In genomic region chr4:174275101-174275500, GRCh38 we compare ENCODE assay signal across 16 cellular contexts. TPM values are rescaled to one million over a fixed set of nuclear protein-coding genes. Genes with fewer than 3 reads are reported as not detected.
DNase-seq lines count a peak whose midpoint lies in the region; ATAC-seq, FAIRE-seq and TF ChIP-seq lines count a peak whose summit lies in the region.
"Had no signal": no experiment of that assay in that cellular context is flagged by ENCODE, and none has a peak within 500 bp of the region (broad histone marks: within the 10 kb centered on the region; RNA-seq: fewer than 3 reads in every experiment).

No MANE protein-coding gene starts in this region.

- H3K4me3 Mint-ChIP-seq in memory B cell (no peak overlapping the region), MCF 10A (ENCODE audit: unreplicated experiment) (no peak overlapping the region)
- no peak overlapping the region for H3K4me3 Mint-ChIP-seq in activated T-helper 2 cell treated with anti-CD3 and anti-CD28 coated beads, Interferon-gamma antibody, Interleukin-2, Interleukin-4, amounts not matched to agents 10 μg/mL and 5 μg/mL and 100 μg/mL, durations not matched to agents 14 hours and 24 hours and 36 hours (ENCODE audit: low read depth)
- H3K4me3 Mint-ChIP-seq: CD8-positive, alpha-beta memory T cell had no signal

- FAIRE-seq in GM12892 (lab: Jason Lieb, UNC): peak; percentile 40
- FAIRE-seq: H54 had no signal

- H3K9me3 Mint-ChIP-seq in memory B cell (no peaks in the 10 kb centered on the region), MCF 10A (ENCODE audit: unreplicated experiment) (no peaks in the 10 kb centered on the region)
- H3K9me3 Mint-ChIP-seq in activated T-helper 2 cell treated with anti-CD3 and anti-CD28 coated beads, Interferon-gamma antibody, Interleukin-2, Interleukin-4, amounts not matched to agents 10 μg/mL and 5 μg/mL and 100 μg/mL, durations not matched to agents 14 hours and 24 hours and 36 hours: peaks cover 8% of the 10 kb centered on the region

- H3K4me3 ChIP-seq in BE2C (ENCODE audit: low read depth, low read length): peak overlapping the region; percentile 24
- H3K4me3 ChIP-seq: BLaER1, GM23248 had no signal

- no peaks in the 10 kb centered on the region for H3K9me3 ChIP-seq in BE2C
- H3K9me3 ChIP-seq: Caco-2 had no signal

- no peak for ATAC-seq in memory B cell (ENCODE audit: low read depth)
- ATAC-seq: HCT116 had no signal

- H3K36me3 Mint-ChIP-seq in memory B cell: peaks cover 9% of the 10 kb centered on the region
- H3K36me3 Mint-ChIP-seq in MCF 10A (ENCODE audit: insufficient read depth, unreplicated experiment): no peaks in the 10 kb centered on the region
- peaks cover 11% of the 10 kb centered on the region for H3K36me3 Mint-ChIP-seq in activated T-helper 2 cell treated with anti-CD3 and anti-CD28 coated beads, Interferon-gamma antibody, Interleukin-2, Interleukin-4, amounts not matched to agents 10 μg/mL and 5 μg/mL and 100 μg/mL, durations not matched to agents 14 hours and 24 hours and 36 hours (ENCODE audit: low read depth)

- intact Hi-C loops in MCF 10A (cut with micrococcal nuclease): no loop called here
- intact Hi-C loops in activated T-helper 2 cell treated with anti-CD3 and anti-CD28 coated beads, Interferon-gamma antibody, Interleukin-2, Interleukin-4, amounts not matched to agents 10 μg/mL and 5 μg/mL and 100 μg/mL, durations not matched to agents 14 hours and 24 hours and 36 hours (cut with micrococcal nuclease): no loop called here

- POLR2A ChIA-PET in MCF 10A (lab: Yijun Ruan, JAX): no interaction called here

- H3K27me3 Mint-ChIP-seq in memory B cell: no peaks in the 10 kb centered on the region
- no peaks in the 10 kb centered on the region for H3K27me3 Mint-ChIP-seq in MCF 10A (ENCODE audit: insufficient read depth, unreplicated experiment)
- H3K27me3 Mint-ChIP-seq in activated T-helper 2 cell treated with anti-CD3 and anti-CD28 coated beads, Interferon-gamma antibody, Interleukin-2, Interleukin-4, amounts not matched to agents 10 μg/mL and 5 μg/mL and 100 μg/mL, durations not matched to agents 14 hours and 24 hours and 36 hours (ENCODE audit: low read depth): no peaks in the 10 kb centered on the region
- H3K27me3 Mint-ChIP-seq: CD8-positive, alpha-beta memory T cell had no signal

- H3K36me3 ChIP-seq in BE2C: 0 out of 2 replicates have a peak, but pooled peaks cover 2% of the 10 kb centered on the region
- H3K36me3 ChIP-seq: BLaER1 had no signal

- peak overlapping the region; percentile 5 for H3K27ac Mint-ChIP-seq in memory B cell
- no peak overlapping the region for H3K27ac Mint-ChIP-seq in MCF 10A (ENCODE audit: low read depth, unreplicated experiment)
- no peak overlapping the region for H3K27ac Mint-ChIP-seq in activated T-helper 2 cell treated with anti-CD3 and anti-CD28 coated beads, Interferon-gamma antibody, Interleukin-2, Interleukin-4, amounts not matched to agents 10 μg/mL and 5 μg/mL and 100 μg/mL, durations not matched to agents 14 hours and 24 hours and 36 hours

- H3K27me3 ChIP-seq in BE2C: no peaks in the 10 kb centered on the region
- H3K27me3 ChIP-seq: BLaER1 had no signal

- BruUV-seq in MCF 10A (replicated peaks; lab: Mats Ljungman, UMichigan): no TSS peak

- TF ChIP-seq POLR2A in GM12892 (IDR thresholded peaks at IDR 0.05; ENCODE audit: low read depth, low read length): no peak

- peaks cover 17% of the 10 kb centered on the region for H3K4me1 ChIP-seq in BE2C
- H3K4me1 ChIP-seq: BLaER1, Caco-2 had no signal

- peaks cover 11% of the 10 kb centered on the region for H3K4me1 Mint-ChIP-seq in memory B cell
- no peaks in the 10 kb centered on the region for H3K4me1 Mint-ChIP-seq in MCF 10A (ENCODE audit: insufficient read depth, unreplicated experiment)
- peaks cover 12% of the 10 kb centered on the region for H3K4me1 Mint-ChIP-seq in activated T-helper 2 cell treated with anti-CD3 and anti-CD28 coated beads, Interferon-gamma antibody, Interleukin-2, Interleukin-4, amounts not matched to agents 10 μg/mL and 5 μg/mL and 100 μg/mL, durations not matched to agents 14 hours and 24 hours and 36 hours (ENCODE audit: low read depth)

- no peak for DNase-seq in BE2C
- DNase-seq in GM12892 (ENCODE audit: insufficient read length): no peak
- peak; percentile 77 for DNase-seq in NCI-H69 (lab: John Stamatoyannopoulos, UW)
- no peak for DNase-seq in memory B cell (ENCODE audit: low spot score in 2 of 2)
- no peak for DNase-seq in MCF 10A (ENCODE audit: unreplicated experiment)
- no peak for DNase-seq in activated T-helper 2 cell treated with anti-CD3 and anti-CD28 coated beads, Interferon-gamma antibody, Interleukin-2, Interleukin-4, amounts not matched to agents 10 μg/mL and 5 μg/mL and 100 μg/mL, durations not matched to agents 14 hours and 24 hours and 36 hours (ENCODE audit: low spot score)
- DNase-seq in cerebellum (ENCODE audit: low spot score): no peak
- DNase-seq: Caco-2; CD8-positive, alpha-beta memory T cell; DMS53; GF-D8; IMR-90 had no signal

- TF ChIP-seq CTCF in BE2C (IDR thresholded peaks at IDR 0.05; ENCODE audit: low read depth, low read length) (no peak), MCF 10A (IDR thresholded peaks at IDR 0.05; ENCODE audit: unreplicated experiment) (no peak)

- CTCF ChIA-PET in MCF 10A (lab: Yijun Ruan, JAX): no interaction called here

RNA-seq across cellular contexts. Expression of gene FBXO8, which starts 8.4 kb away (rescaled TPM):
- polyA plus RNA-seq in BE2C (2012; ENCODE audit: insufficient read depth, insufficient read length, low read depth): 84.5 TPM
- polyA plus RNA-seq in GM12892 (2012; ENCODE audit: missing spikeins): 15.2 TPM
- 22.1 and 30.6 TPM in 2 replicates for total RNA-seq in MCF 10A (2022)
- total RNA-seq in activated T-helper 2 cell treated with anti-CD3 and anti-CD28 coated beads, Interferon-gamma antibody, Interleukin-2, Interleukin-4, amounts not matched to agents 10 μg/mL and 5 μg/mL and 100 μg/mL, durations not matched to agents 14 hours and 24 hours and 36 hours: 15.5 and 17.2 TPM in 2 replicates
- 32.1 TPM for total RNA-seq in cerebellum

RNA-seq across cellular contexts. Expression of gene CEP44, which starts 8.6 kb away (rescaled TPM):
- 30.6 TPM for polyA plus RNA-seq in BE2C (2012; ENCODE audit: insufficient read depth, insufficient read length, low read depth)
- 18.5 TPM for polyA plus RNA-seq in GM12892 (2012; ENCODE audit: missing spikeins)
- total RNA-seq in MCF 10A (2022) (15.3 and 16.9 TPM in 2 replicates), cerebellum (36.4 TPM)
- 17.4 and 19.6 TPM in 2 replicates for total RNA-seq in activated T-helper 2 cell treated with anti-CD3 and anti-CD28 coated beads, Interferon-gamma antibody, Interleukin-2, Interleukin-4, amounts not matched to agents 10 μg/mL and 5 μg/mL and 100 μg/mL, durations not matched to agents 14 hours and 24 hours and 36 hours
